Comparison of ENCODE assay signal across 1 cellular context in genomic region chr13:111153279-111153976, GRCh38.
TF ChIP-seq lines count a peak whose summit lies in the region.

No MANE protein-coding gene starts in this region.

TF ChIP-seq in WTC11, 78 proteins besides CTCF, POLR2A, EP300 and RAD21 (continued from another document and continues in another):
- TF ChIP-seq STAT6 (CRISPR knock-in tag; conservative IDR thresholded peaks at IDR 0.05; ENCODE audit: low read depth) (0 out of 2 replicates have a peak, but pooled peaks have one; percentile 64), SOX15 (CRISPR knock-in tag; IDR thresholded peaks at IDR 0.05) (no peak), FOXK1 (CRISPR knock-in tag; IDR thresholded peaks at IDR 0.05) (peak; percentile 86; the same call in 1 of the 2 replicates), SMAD4 (CRISPR knock-in tag; IDR thresholded peaks at IDR 0.05) (0 out of 2 replicates have a peak, but pooled peaks have one; percentile 45), ZNF263 (CRISPR knock-in tag; IDR thresholded peaks at IDR 0.05; ENCODE audit: low read depth) (no peak), ZNF219 (CRISPR knock-in tag; IDR thresholded peaks at IDR 0.05; ENCODE audit: borderline replicate concordance) (0 out of 2 replicates have a peak, but pooled peaks have one; percentile 42), PRDM15 (CRISPR knock-in tag; IDR thresholded peaks at IDR 0.05) (no peak), KAT7 (CRISPR knock-in tag; IDR thresholded peaks at IDR 0.05; ENCODE audit: borderline replicate concordance) (no peak), MLX (CRISPR knock-in tag; IDR thresholded peaks at IDR 0.05) (no peak), ZNF396 (CRISPR knock-in tag; IDR thresholded peaks at IDR 0.05; ENCODE audit: borderline replicate concordance) (no peak), SMAD3 (CRISPR knock-in tag; IDR thresholded peaks at IDR 0.05; ENCODE audit: borderline replicate concordance) (peak; percentile 71; the same call in 1 of the 2 replicates), ZNF281 (CRISPR knock-in tag; IDR thresholded peaks at IDR 0.05) (peak; percentile 48; the same call in 1 of the 2 replicates), ZNF232 (CRISPR knock-in tag; IDR thresholded peaks at IDR 0.05) (peak; percentile 89), FOXP1 (CRISPR knock-in tag; IDR thresholded peaks at IDR 0.05; ENCODE audit: borderline replicate concordance) (peak; percentile 86), NR2C2 (CRISPR knock-in tag; IDR thresholded peaks at IDR 0.05) (peak; percentile 58; the same call in 1 of the 2 replicates), NR1H2 (CRISPR knock-in tag; IDR thresholded peaks at IDR 0.05) (no peak), ZNF138 (CRISPR knock-in tag; conservative IDR thresholded peaks at IDR 0.05) (0 out of 2 replicates have a peak, but pooled peaks have one; percentile 66), HMGXB4 (CRISPR knock-in tag; IDR thresholded peaks at IDR 0.05) (peak; percentile 95), USF1 (CRISPR knock-in tag; IDR thresholded peaks at IDR 0.05) (peak; percentile 69; the same call in 1 of the 2 replicates), CREM (CRISPR knock-in tag; IDR thresholded peaks at IDR 0.05) (peak; percentile 97), TP53 (CRISPR knock-in tag; IDR thresholded peaks at IDR 0.05) (no peak), GRHL2 (CRISPR knock-in tag; IDR thresholded peaks at IDR 0.05; ENCODE audit: insufficient replicate concordance, severe bottlenecking) (no peak), HMGA2 (CRISPR knock-in tag; IDR thresholded peaks at IDR 0.05) (no peak), NR3C1 (CRISPR knock-in tag; conservative IDR thresholded peaks at IDR 0.05; ENCODE audit: low read depth) (peak; percentile 93; the same call in 1 of the 2 replicates), JUN (CRISPR knock-in tag; IDR thresholded peaks at IDR 0.05) (0 out of 2 replicates have a peak, but pooled peaks have one; percentile 35), TEAD1 (CRISPR knock-in tag; IDR thresholded peaks at IDR 0.05) (peak; percentile 88), MYBL2 (CRISPR knock-in tag; IDR thresholded peaks at IDR 0.05) (peak; percentile 65), ETV6 (CRISPR knock-in tag; IDR thresholded peaks at IDR 0.05) (peak; percentile 54), NFE2L1 (CRISPR knock-in tag; IDR thresholded peaks at IDR 0.05) (peak; percentile 55; the same call in 1 of the 2 replicates), ZNF317 (CRISPR knock-in tag; IDR thresholded peaks at IDR 0.05; ENCODE audit: borderline replicate concordance, low read depth) (peak; percentile 44; the same call in 1 of the 2 replicates), CBFB (CRISPR knock-in tag; IDR thresholded peaks at IDR 0.05; ENCODE audit: low read depth) (peak; percentile 92), ZNF423 (CRISPR knock-in tag; IDR thresholded peaks at IDR 0.05) (no peak), TCF7 (CRISPR knock-in tag; IDR thresholded peaks at IDR 0.05; ENCODE audit: low read depth) (peak; percentile 22; the same call in 1 of the 2 replicates)
- TF ChIP-seq, protein P1, sequence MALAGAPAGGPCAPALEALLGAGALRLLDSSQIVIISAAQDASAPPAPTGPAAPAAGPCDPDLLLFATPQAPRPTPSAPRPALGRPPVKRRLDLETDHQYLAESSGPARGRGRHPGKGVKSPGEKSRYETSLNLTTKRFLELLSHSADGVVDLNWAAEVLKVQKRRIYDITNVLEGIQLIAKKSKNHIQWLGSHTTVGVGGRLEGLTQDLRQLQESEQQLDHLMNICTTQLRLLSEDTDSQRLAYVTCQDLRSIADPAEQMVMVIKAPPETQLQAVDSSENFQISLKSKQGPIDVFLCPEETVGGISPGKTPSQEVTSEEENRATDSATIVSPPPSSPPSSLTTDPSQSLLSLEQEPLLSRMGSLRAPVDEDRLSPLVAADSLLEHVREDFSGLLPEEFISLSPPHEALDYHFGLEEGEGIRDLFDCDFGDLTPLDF (CRISPR knock-in tag; IDR thresholded peaks at IDR 0.05), result peak; percentile 54; the same call in 1 of the 2 replicates
- TF ChIP-seq, protein P2, sequence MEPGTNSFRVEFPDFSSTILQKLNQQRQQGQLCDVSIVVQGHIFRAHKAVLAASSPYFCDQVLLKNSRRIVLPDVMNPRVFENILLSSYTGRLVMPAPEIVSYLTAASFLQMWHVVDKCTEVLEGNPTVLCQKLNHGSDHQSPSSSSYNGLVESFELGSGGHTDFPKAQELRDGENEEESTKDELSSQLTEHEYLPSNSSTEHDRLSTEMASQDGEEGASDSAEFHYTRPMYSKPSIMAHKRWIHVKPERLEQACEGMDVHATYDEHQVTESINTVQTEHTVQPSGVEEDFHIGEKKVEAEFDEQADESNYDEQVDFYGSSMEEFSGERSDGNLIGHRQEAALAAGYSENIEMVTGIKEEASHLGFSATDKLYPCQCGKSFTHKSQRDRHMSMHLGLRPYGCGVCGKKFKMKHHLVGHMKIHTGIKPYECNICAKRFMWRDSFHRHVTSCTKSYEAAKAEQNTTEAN (CRISPR knock-in tag; IDR thresholded peaks at IDR 0.05), result peak; percentile 66
- TF ChIP-seq, protein P3, sequence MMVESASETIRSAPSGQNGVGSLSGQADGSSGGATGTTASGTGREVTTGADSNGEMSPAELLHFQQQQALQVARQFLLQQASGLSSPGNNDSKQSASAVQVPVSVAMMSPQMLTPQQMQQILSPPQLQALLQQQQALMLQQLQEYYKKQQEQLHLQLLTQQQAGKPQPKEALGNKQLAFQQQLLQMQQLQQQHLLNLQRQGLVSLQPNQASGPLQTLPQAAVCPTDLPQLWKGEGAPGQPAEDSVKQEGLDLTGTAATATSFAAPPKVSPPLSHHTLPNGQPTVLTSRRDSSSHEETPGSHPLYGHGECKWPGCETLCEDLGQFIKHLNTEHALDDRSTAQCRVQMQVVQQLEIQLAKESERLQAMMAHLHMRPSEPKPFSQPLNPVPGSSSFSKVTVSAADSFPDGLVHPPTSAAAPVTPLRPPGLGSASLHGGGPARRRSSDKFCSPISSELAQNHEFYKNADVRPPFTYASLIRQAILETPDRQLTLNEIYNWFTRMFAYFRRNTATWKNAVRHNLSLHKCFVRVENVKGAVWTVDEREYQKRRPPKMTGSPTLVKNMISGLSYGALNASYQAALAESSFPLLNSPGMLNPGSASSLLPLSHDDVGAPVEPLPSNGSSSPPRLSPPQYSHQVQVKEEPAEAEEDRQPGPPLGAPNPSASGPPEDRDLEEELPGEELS (CRISPR knock-in tag; IDR thresholded peaks at IDR 0.05), result peak; percentile 13; the same call in 1 of the 2 replicates
- TF ChIP-seq, protein P4, sequence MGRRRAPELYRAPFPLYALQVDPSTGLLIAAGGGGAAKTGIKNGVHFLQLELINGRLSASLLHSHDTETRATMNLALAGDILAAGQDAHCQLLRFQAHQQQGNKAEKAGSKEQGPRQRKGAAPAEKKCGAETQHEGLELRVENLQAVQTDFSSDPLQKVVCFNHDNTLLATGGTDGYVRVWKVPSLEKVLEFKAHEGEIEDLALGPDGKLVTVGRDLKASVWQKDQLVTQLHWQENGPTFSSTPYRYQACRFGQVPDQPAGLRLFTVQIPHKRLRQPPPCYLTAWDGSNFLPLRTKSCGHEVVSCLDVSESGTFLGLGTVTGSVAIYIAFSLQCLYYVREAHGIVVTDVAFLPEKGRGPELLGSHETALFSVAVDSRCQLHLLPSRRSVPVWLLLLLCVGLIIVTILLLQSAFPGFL (CRISPR knock-in tag; IDR thresholded peaks at IDR 0.05; ENCODE audit: borderline replicate concordance), result 0 out of 2 replicates have a peak, but pooled peaks have one; percentile 69
- TF ChIP-seq, protein P5, sequence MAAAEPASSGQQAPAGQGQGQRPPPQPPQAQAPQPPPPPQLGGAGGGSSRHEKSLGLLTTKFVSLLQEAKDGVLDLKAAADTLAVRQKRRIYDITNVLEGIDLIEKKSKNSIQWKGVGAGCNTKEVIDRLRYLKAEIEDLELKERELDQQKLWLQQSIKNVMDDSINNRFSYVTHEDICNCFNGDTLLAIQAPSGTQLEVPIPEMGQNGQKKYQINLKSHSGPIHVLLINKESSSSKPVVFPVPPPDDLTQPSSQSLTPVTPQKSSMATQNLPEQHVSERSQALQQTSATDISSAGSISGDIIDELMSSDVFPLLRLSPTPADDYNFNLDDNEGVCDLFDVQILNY (CRISPR knock-in tag; IDR thresholded peaks at IDR 0.05), result peak; percentile 46; the same call in 1 of the 2 replicates
